Comparison of ENCODE assay signal across 22 cellular contexts in the genomic region with DNA sequence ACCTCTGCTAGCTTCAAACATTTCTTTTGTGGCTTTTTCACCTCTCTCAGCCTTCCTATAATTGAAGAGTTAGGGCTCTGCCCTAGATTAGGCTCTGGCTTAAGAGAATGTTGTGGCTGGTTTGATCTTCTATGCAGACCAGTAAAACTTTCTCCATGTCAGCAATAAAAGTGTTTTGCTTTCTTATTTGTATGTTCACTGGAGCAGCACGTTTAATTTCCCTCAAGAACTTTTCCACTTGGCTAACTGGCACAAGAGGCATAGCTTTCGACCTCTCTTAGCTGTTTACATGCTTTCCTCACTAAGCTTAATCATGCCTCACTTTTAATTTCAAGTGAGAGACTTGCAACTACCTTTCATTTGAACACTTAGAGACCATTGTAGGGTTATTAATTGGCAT.
DNase-seq lines count a peak whose midpoint lies in the region; ATAC-seq, FAIRE-seq and TF ChIP-seq lines count a peak whose summit lies in the region.
"Had no signal": no experiment of that assay in that cellular context is flagged by ENCODE, and none has a peak within 500 bp of the region (broad histone marks: within the 10 kb centered on the region; RNA-seq: fewer than 3 reads in every experiment).

No MANE protein-coding gene starts in this region.

- H2AFZ ChIP-seq in HepG2 (ENCODE audit: low read length): no peak overlapping the region
- H2AFZ ChIP-seq: GM23248 had no signal

- CTCF ChIA-PET in HepG2 (lab: Yijun Ruan, JAX; ENCODE audit: low intra/inter-chr PET ratio, low total read pairs): no interaction called here

- H3K27me3 Mint-ChIP-seq in nephron (ENCODE audit: low read depth): no peaks in the 10 kb centered on the region
- H3K27me3 Mint-ChIP-seq: CD4-positive, CD25-positive, alpha-beta regulatory T cell; IgD-negative memory B cell had no signal

- no peaks in the 10 kb centered on the region for H4K20me1 ChIP-seq in HepG2 (ENCODE audit: insufficient read depth, low read length)
- H4K20me1 ChIP-seq: BLaER1 treated with 17β-estradiol and CSF1 and Interleukin-3, amounts not matched to agents 10 nM and 100 nM had no signal

- POLR2A ChIA-PET in HepG2 (lab: Yijun Ruan, JAX): no interaction called here

- no peak overlapping the region for H3K4me3 Mint-ChIP-seq in nephron
- H3K4me3 Mint-ChIP-seq: CD4-positive, CD25-positive, alpha-beta regulatory T cell; IgD-negative memory B cell had no signal

- H3K27ac Mint-ChIP-seq in nephron: peak overlapping the region; percentile 71 to 90 (median 77)
- H3K27ac Mint-ChIP-seq: CD4-positive, CD25-positive, alpha-beta regulatory T cell; IgD-negative memory B cell had no signal

- in situ Hi-C loops in HepG2 (cut with HindIII; ENCODE audit: extremely low pct_ligation_motif_present, low pct_unique_long_range_greater_than_20kb): no loop called here

- TF ChIP-seq CTCF in HepG2 (CRISPR knock-in tag; IDR thresholded peaks at IDR 0.05) (no peak), right lobe of liver (IDR thresholded peaks at IDR 0.05) (no peak), kidney epithelial cell (IDR thresholded peaks at IDR 0.05; ENCODE audit: insufficient read depth, low read length, poor library complexity, severe bottlenecking) (no peak), nephron (IDR thresholded peaks at IDR 0.05; ENCODE audit: unreplicated experiment in 3 of 3) (no peak), thyroid gland (IDR thresholded peaks at IDR 0.05) (no peak)

- TF ChIP-seq POLR2A in HepG2 (IDR thresholded peaks at IDR 0.05; ENCODE audit: insufficient read depth in 1 of 2, low read depth in 2 of 2, low read length in 2 of 2) (no peak), right lobe of liver (IDR thresholded peaks at IDR 0.05) (no peak), thyroid gland (IDR thresholded peaks at IDR 0.05) (no peak)

- no peak for FAIRE-seq in HepG2 (lab: Jason Lieb, UNC)
- FAIRE-seq: G401.6, GM12891, GM19239, H54 had no signal

- intact Hi-C loops in HepG2 (cut with micrococcal nuclease; ENCODE audit: unreplicated experiment) (no loop called here), right lobe of liver (cut with DNase I) (no loop called here), thyroid gland (cut with DNase I) (no loop called here)

- TF ChIP-seq EP300 in HepG2 (IDR thresholded peaks at IDR 0.05; ENCODE audit: low read depth in 2 of 2, low read length in 2 of 2) (no peak), HepG2 (CRISPR knock-in tag; IDR thresholded peaks at IDR 0.05; ENCODE audit: borderline replicate concordance) (no peak)

- peaks cover 18% of the 10 kb centered on the region for H3K36me3 Mint-ChIP-seq in nephron (ENCODE audit: low read depth)
- H3K36me3 Mint-ChIP-seq: CD4-positive, CD25-positive, alpha-beta regulatory T cell had no signal

- DNase-seq in HepG2 (ENCODE audit: low spot score): no peak
- no peak for DNase-seq in right lobe of liver
- peak; percentile 58 for DNase-seq in kidney epithelial cell (ENCODE audit: low read depth)
- peak; percentile 42 to 53 for DNase-seq in thyroid gland
- no peak for DNase-seq in NCI-H748 (lab: John Stamatoyannopoulos, UW; ENCODE audit: unreplicated experiment)
- DNase-seq: AML-193; Calu3; CD4-positive, CD25-positive, alpha-beta regulatory T cell; DMS 273 treated with DMSO at 0.1 percent for 48 hours; EL; GM23248 had no signal

- H3K36me3 ChIP-seq in HepG2 (replicated peaks in 1 of 2; ENCODE audit: control insufficient read depth in 1 of 2, insufficient read depth in 2 of 2, low read length in 2 of 2) (no peaks in the 10 kb centered on the region), right lobe of liver (no peaks in the 10 kb centered on the region), kidney epithelial cell (ENCODE audit: control insufficient read depth, insufficient read depth, low read length) (no peaks in the 10 kb centered on the region), thyroid gland (no peaks in the 10 kb centered on the region)
- H3K36me3 ChIP-seq: BLaER1 treated with 17β-estradiol and CSF1 and Interleukin-3, amounts not matched to agents 10 nM and 100 nM had no signal

- no peaks in the 10 kb centered on the region for H3K27me3 ChIP-seq in HepG2 (ENCODE audit: control insufficient read depth in 1 of 2, insufficient read depth in 2 of 2, low read length in 2 of 2)
- no peaks in the 10 kb centered on the region for H3K27me3 ChIP-seq in right lobe of liver
- no peaks in the 10 kb centered on the region for H3K27me3 ChIP-seq in kidney epithelial cell (ENCODE audit: control insufficient read depth, insufficient read depth, low read length)
- no peaks in the 10 kb centered on the region for H3K27me3 ChIP-seq in thyroid gland
- H3K27me3 ChIP-seq: BLaER1 treated with 17β-estradiol and CSF1 and Interleukin-3, amounts not matched to agents 10 nM and 100 nM had no signal

- no peak overlapping the region for H3K9ac ChIP-seq in HepG2 (ENCODE audit: insufficient read depth, low read depth, low read length)
- H3K9ac ChIP-seq: BLaER1 treated with 17β-estradiol and CSF1 and Interleukin-3, amounts not matched to agents 10 nM and 100 nM; GM23248 had no signal

- H3K9me3 Mint-ChIP-seq in nephron: peaks cover 33% of the 10 kb centered on the region

- H3K79me2 ChIP-seq in HepG2 (ENCODE audit: insufficient read depth, low read length): no peaks in the 10 kb centered on the region

- no TSS peak for BruUV-seq in HepG2 (replicated peaks; lab: Mats Ljungman, UMichigan)

- ATAC-seq in HepG2 (no peak), right lobe of liver (no peak), HG02798 (IDR thresholded peaks at IDR 0.05; ENCODE audit: poor library complexity, unreplicated experiment) (no peak), GM18873 (IDR thresholded peaks at IDR 0.05; ENCODE audit: low FRiP score, unreplicated experiment) (no peak)
- ATAC-seq: HCT116 had no signal

- no peak for TF ChIP-seq RAD21 in HepG2 (CRISPR knock-in tag; IDR thresholded peaks at IDR 0.05)

- H3K4me3 ChIP-seq in HepG2 (replicated peaks in 1 of 3; ENCODE audit: insufficient read depth in 1 of 3, low read depth in 2 of 3, low read length in 3 of 3) (no peak overlapping the region), right lobe of liver (no peak overlapping the region), kidney epithelial cell (ENCODE audit: low read depth, low read length) (no peak overlapping the region), thyroid gland (replicated peaks in 1 of 3) (no peak overlapping the region)
- H3K4me3 ChIP-seq: BLaER1 treated with 17β-estradiol and CSF1 and Interleukin-3, amounts not matched to agents 10 nM and 100 nM; GM23248 had no signal

- 2% methylated on average over 2 of the region's 2 CpGs for WGBS in HepG2 (ENCODE audit: low lambda C conversion rate)
- 37% methylated on average over 2 of the region's 2 CpGs for WGBS in right lobe of liver (ENCODE audit: insufficient coverage, low coverage, low lambda C conversion rate, missing lambda C conversion rate)
- 25 to 35% methylated on average over 2 of the region's 2 CpGs for WGBS in thyroid gland, 2 donors

- H3K4me1 ChIP-seq in HepG2 (ENCODE audit: insufficient read depth, low read length) (no peaks in the 10 kb centered on the region), right lobe of liver (no peaks in the 10 kb centered on the region), thyroid gland (peaks cover 4 to 6% of the 10 kb centered on the region in 2 donors)

- no peaks in the 10 kb centered on the region for H3K4me1 Mint-ChIP-seq in nephron

- H3K9me3 ChIP-seq in HepG2 (ENCODE audit: low read length) (no peaks in the 10 kb centered on the region), right lobe of liver (no peaks in the 10 kb centered on the region), thyroid gland (no peaks in the 10 kb centered on the region)

- H3K4me2 ChIP-seq in HepG2 (ENCODE audit: low read depth, low read length): no peak overlapping the region

- H3K27ac ChIP-seq in HepG2 (ENCODE audit: extremely low read length, insufficient read depth, low read length) (no peak overlapping the region), right lobe of liver (no peak overlapping the region), thyroid gland (peak overlapping the region; percentile 23 to 79 (median 64))
- H3K27ac ChIP-seq: 22Rv1; BLaER1 treated with 17β-estradiol and CSF1 and Interleukin-3, amounts not matched to agents 10 nM and 100 nM; GM23248 had no signal

TF ChIP-seq in HepG2, 621 proteins besides CTCF, POLR2A, EP300 and RAD21:
- TF ChIP-seq MAFK (conservative IDR thresholded peaks at IDR 0.05 in 1 of 2, IDR thresholded peaks at IDR 0.05 in 1 of 2; ENCODE audit: low read length in 2 of 2) (peak in 1 of 2 experiments; percentile 56; a peak in 3 of 4 replicates), MXD4 (CRISPR knock-in tag; IDR thresholded peaks at IDR 0.05) (no peak), MAFF (IDR thresholded peaks at IDR 0.05; ENCODE audit: low read depth, low read length) (peak; percentile 31; the same call in 1 of the 2 replicates)
TF ChIP-seq in HepG2: peak in this region for 2.

Comparison
In these comparisons a context has a peak if more than half of its experiments do, and no peak if none do; other contexts are left out.
1. DNase-seq: peak in kidney epithelial cell (single experiment) and thyroid gland (2 of 2); none in HepG2 (single experiment), right lobe of liver (0 of 3) and NCI-H748 (single experiment).
2. H3K27ac ChIP-seq: peak in thyroid gland (3 of 3); none in HepG2 (single experiment) and right lobe of liver (0 of 3).